ENCODE assay signal across 11 cellular contexts in genomic region chr4:28760003-28760402, GRCh38.
"Had no signal": no experiment of that assay in that cellular context is flagged by ENCODE, and none has a peak within 500 bp of the region (broad histone marks: within the 10 kb centered on the region; RNA-seq: fewer than 3 reads in every experiment).

No MANE protein-coding gene starts in this region.

- H3K4me3 ChIP-seq: GM23248, GM23338, HAP-1 had no signal

- H3K27ac ChIP-seq: GM23248 had no signal

- H3K36me3 ChIP-seq: HAP-1 had no signal

- H2AFZ ChIP-seq: GM23248, GM23338 had no signal

- DNase-seq: GM23248, GOT3, H7, H9, HCEC 1CT, HFFc6 had no signal

- H3K4me2 ChIP-seq: GM23338 had no signal

- ATAC-seq: GM23338, HCT116 had no signal

- FAIRE-seq: H1, H54 had no signal

- H3K9me3 ChIP-seq: HAP-1 had no signal

- H3K9ac ChIP-seq: GM23248 had no signal
